8 cellular contexts compared by ENCODE assay signal in genomic region chr1:9233241-9233941, GRCh38. TPM values are rescaled to one million over a fixed set of nuclear protein-coding genes. Genes with fewer than 3 reads are reported as not detected.
DNase-seq lines count a peak whose midpoint lies in the region; ATAC-seq, FAIRE-seq and TF ChIP-seq lines count a peak whose summit lies in the region.

No MANE protein-coding gene starts in this region.

- peak overlapping the region in 1 of 10 experiments; percentile 72; a peak in 1 of 20 replicates for H3K4me3 ChIP-seq in BLaER1 treated with 17β-estradiol and CSF1 and Interleukin-3, amounts not matched to agents 10 nM and 100 nM
- H3K4me3 ChIP-seq in foreskin fibroblast (ENCODE audit: low read depth in 1 of 2, low read length in 2 of 2) = no peak overlapping the region

- H3K36me3 ChIP-seq in BLaER1 treated with 17β-estradiol and CSF1 and Interleukin-3, amounts not matched to agents 10 nM and 100 nM = no peaks in the 10 kb centered on the region

- peak overlapping the region; percentile 53 for H3K4me3 Mint-ChIP-seq in osteocyte (ENCODE audit: unreplicated experiment)

- ATAC-seq in GM18511 (IDR thresholded peaks at IDR 0.05; ENCODE audit: unreplicated experiment) = no peak
- no peak for ATAC-seq in HG02970 (IDR thresholded peaks at IDR 0.05; ENCODE audit: low FRiP score, unreplicated experiment)

- no peak overlapping the region for H3K27ac ChIP-seq in BLaER1 treated with 17β-estradiol and CSF1 and Interleukin-3, amounts not matched to agents 10 nM and 100 nM
- H3K27ac ChIP-seq in RWPE1 = peak overlapping the region; percentile 90

- peaks cover 28% of the 10 kb centered on the region for H3K4me1 Mint-ChIP-seq in osteocyte (ENCODE audit: unreplicated experiment)

- peak overlapping the region; percentile 57 for H3K27ac Mint-ChIP-seq in osteocyte (ENCODE audit: unreplicated experiment)

- CTCF ChIA-PET in RWPE1 (lab: Yijun Ruan, JAX) = interaction anchor here (0.6 to 1.5 kb wide), 6 partner anchors 37 to 458 kb away, joined by 3 to 6 read pairs (median 4); no protein-coding TSS in a partner anchor

- no peak for DNase-seq in RWPE1 (ENCODE audit: low spot score)
- DNase-seq in foreskin fibroblast = peak; percentile 84
- DNase-seq in osteocyte (ENCODE audit: extremely low spot score, unreplicated experiment) = no peak
- no peak for DNase-seq in HTR-8/SVneo (ENCODE audit: insufficient read length, low spot score)
- no peak for DNase-seq in NCI-H1092 treated with DMSO at 0.1 percent for 48 hours (lab: John Stamatoyannopoulos, UW)

- H4K20me1 ChIP-seq in BLaER1 treated with 17β-estradiol and CSF1 and Interleukin-3, amounts not matched to agents 10 nM and 100 nM = peaks cover 0 to 11% (median 0%) of the 10 kb centered on the region in 11 experiments; a peak in 5 of 22 replicates

- H3K27me3 Mint-ChIP-seq in osteocyte (ENCODE audit: unreplicated experiment) = no peaks in the 10 kb centered on the region

- H3K9me3 ChIP-seq in BLaER1 treated with 17β-estradiol and CSF1 and Interleukin-3, amounts not matched to agents 10 nM and 100 nM (replicated peaks in 1 of 11) = peaks cover 0 to 8% (median 6%) of the 10 kb centered on the region in 11 experiments; a peak in 8 of 22 replicates

- no peak overlapping the region; a peak in 1 of 22 replicates for H3K9ac ChIP-seq in BLaER1 treated with 17β-estradiol and CSF1 and Interleukin-3, amounts not matched to agents 10 nM and 100 nM

- H3K4me2 ChIP-seq in BLaER1 treated with 17β-estradiol and CSF1 and Interleukin-3, amounts not matched to agents 10 nM and 100 nM = peak overlapping the region in 9 of 11 experiments; percentile 53 to 92 (median 67); a peak in 15 of 22 replicates

- H3K4me1 ChIP-seq in BLaER1 treated with 17β-estradiol and CSF1 and Interleukin-3, amounts not matched to agents 10 nM and 100 nM = peaks cover 52 to 76% (median 63%) of the 10 kb centered on the region in 10 experiments

- FAIRE-seq in HTR-8/SVneo (lab: Jason Lieb, UNC) = no peak

- no peaks in the 10 kb centered on the region for H3K9me3 Mint-ChIP-seq in osteocyte (ENCODE audit: unreplicated experiment)

- TF ChIP-seq CTCF in RWPE1 (conservative IDR thresholded peaks at IDR 0.05; ENCODE audit: low read depth) (no peak), foreskin fibroblast (IDR thresholded peaks at IDR 0.05; ENCODE audit: low read depth, low read length) (no peak), osteocyte (IDR thresholded peaks at IDR 0.05) (no peak)

- H3K27me3 ChIP-seq in BLaER1 treated with 17β-estradiol and CSF1 and Interleukin-3, amounts not matched to agents 10 nM and 100 nM = peaks cover 0 to 10% (median 0%) of the 10 kb centered on the region in 11 experiments; a peak in 4 of 22 replicates

- POLR2A ChIA-PET in RWPE1 (lab: Yijun Ruan, JAX; ENCODE audit: low non-redundant PET) = interaction anchor here (0.7 kb wide), 1 partner anchor 205 kb away, joined by 4 read pairs; no protein-coding TSS in a partner anchor

- H3K36me3 Mint-ChIP-seq in osteocyte (ENCODE audit: unreplicated experiment) = peaks cover 7% of the 10 kb centered on the region

RNA-seq across cellular contexts. Expression of gene H6PD, which starts 1.2 kb away (rescaled TPM):
- 48.4 and 52.4 TPM in 2 replicates for total RNA-seq in osteocyte

RNA-seq across cellular contexts. Expression of gene SPSB1, which starts 59.3 kb away (rescaled TPM):
- total RNA-seq in osteocyte = 52.8 and 63.2 TPM in 2 replicates

Comparison
In these comparisons a context has a peak if more than half of its experiments do, and no peak if none do; other contexts are left out.
1. DNase-seq: peak in foreskin fibroblast (2 of 2); none in RWPE1 (single experiment), osteocyte (single experiment), HTR-8/SVneo (single experiment) and NCI-H1092 treated with DMSO at 0.1 percent for 48 hours (single experiment).